ENCODE assay signal across 18 cellular contexts in genomic region chr2:172525601-172526000, GRCh38.
"Had no signal": no experiment of that assay in that cellular context is flagged by ENCODE, and none has a peak within 500 bp of the region (broad histone marks: within the 10 kb centered on the region; RNA-seq: fewer than 3 reads in every experiment).

No MANE protein-coding gene starts in this region.

- ATAC-seq: left cardiac atrium, natural killer cell, T-helper 17 cell had no signal

- H3K27me3 Mint-ChIP-seq: activated naive CD4-positive, alpha-beta T cell treated with anti-CD3 and anti-CD28 coated beads, Interleukin-2, amount 50 U/mL, for 24 hours; T-helper 17 cell had no signal

- H3K27ac Mint-ChIP-seq: activated naive CD4-positive, alpha-beta T cell treated with anti-CD3 and anti-CD28 coated beads, Interleukin-2, amount 50 U/mL, for 24 hours; natural killer cell; T-helper 17 cell had no signal

- H3K4me3 Mint-ChIP-seq: activated naive CD4-positive, alpha-beta T cell treated with anti-CD3 and anti-CD28 coated beads, Interleukin-2, amount 50 U/mL, for 24 hours; natural killer cell; T-helper 17 cell had no signal

- DNase-seq: activated CD4-positive, alpha-beta T cell treated with anti-CD3 and anti-CD28 coated beads for 1 hour; activated CD8-positive, alpha-beta memory T cell treated with anti-CD3 and anti-CD28 coated beads for 24 hours; activated CD8-positive, alpha-beta memory T cell treated with anti-CD3 and anti-CD28 coated beads, Interleukin-2, amount 50 U/mL, for 48 hours; activated effector memory CD4-positive, alpha-beta T cell treated with anti-CD3 and anti-CD28 coated beads, Interleukin-2, amount 50 U/mL, for 16 hours; activated T-cell treated with anti-CD3 and anti-CD28 coated beads, Interleukin-2, amount 50 U/mL, for 48 hours; adrenal gland; dermis blood vessel endothelial cell; effector memory CD4-positive, alpha-beta T cell; left cardiac atrium; natural killer cell; nucleus accumbens; retina; stimulated activated CD4-positive, alpha-beta T cell treated with anti-CD3 and anti-CD28 coated beads, Interleukin-12 subunit alpha, Interleukin-12 subunit beta, amount 100 ng/mL, for 4 hours; stimulated activated CD4-positive, alpha-beta T cell treated with anti-CD3 and anti-CD28 coated beads, Interleukin-1b, Interleukin-23, amount 100 ng/mL, for 48 hours; stimulated activated CD8-positive, alpha-beta memory T cell treated with anti-CD3 and anti-CD28 coated beads, Interleukin-4, amount 100 ng/mL, for 48 hours; stimulated activated naive CD4-positive, alpha-beta T cell; T-helper 17 cell had no signal

- H3K4me1 Mint-ChIP-seq: activated naive CD4-positive, alpha-beta T cell treated with anti-CD3 and anti-CD28 coated beads, Interleukin-2, amount 50 U/mL, for 24 hours; natural killer cell; T-helper 17 cell had no signal
